Comparison of ENCODE assay signal across 28 cellular contexts in the genomic region with DNA sequence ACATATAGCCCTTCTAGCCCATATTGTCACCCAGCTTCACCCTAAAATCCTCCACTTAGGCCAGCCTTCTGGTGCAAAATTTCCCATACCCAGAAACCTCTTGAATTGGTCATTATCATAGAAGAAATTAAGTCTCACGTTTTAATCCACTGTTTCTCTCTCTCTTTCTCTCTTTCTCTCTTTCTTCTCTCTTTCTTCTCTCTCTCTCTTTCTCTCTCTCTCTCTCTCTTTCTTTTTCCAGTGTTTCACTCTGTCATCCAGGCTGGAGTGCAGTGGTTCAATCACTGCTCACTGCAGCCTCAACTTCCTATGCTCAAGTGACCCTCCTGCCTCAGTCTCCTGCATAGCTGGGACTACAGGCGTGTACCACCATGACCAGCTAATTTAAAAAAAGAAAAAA.
"Had no signal": no experiment of that assay in that cellular context is flagged by ENCODE, and none has a peak within 500 bp of the region (broad histone marks: within the 10 kb centered on the region; RNA-seq: fewer than 3 reads in every experiment).

No MANE protein-coding gene starts in this region.

- H3K27ac Mint-ChIP-seq: stimulated activated effector memory CD8-positive, alpha-beta T cell treated with anti-CD3 and anti-CD28 coated beads, Interleukin-12 subunit alpha, Interleukin-12 subunit beta, amount 100 ng/mL, for 72 hours; stimulated activated memory B cell treated with anti-CD40 and anti-IgM and Interleukin-4, amounts not matched to agents 10 μg/mL and 1 μg/mL and 100 μg/mL, for 72 hours; stimulated activated naive B cell treated with anti-CD40 and anti-IgM and Interleukin-4, amounts not matched to agents 10 μg/mL and 1 μg/mL and 100 μg/mL, for 72 hours; stimulated activated naive CD8-positive, alpha-beta T cell treated with anti-CD3 and anti-CD28 coated beads, Interleukin-15, amount 100 ng/mL, for 72 hours; stimulated activated naive CD8-positive, alpha-beta T cell treated with anti-CD3 and anti-CD28 coated beads, Interleukin-15, Interleukin-2, amounts not matched to agents 100 ng/mL and 50 ng/mL, for 24 hours; type B pancreatic cell had no signal

- H3K4me1 ChIP-seq: stomach, suprapubic skin, testis, thyroid gland, tibial artery, tibial nerve, transverse colon, upper lobe of left lung, upper lobe of right lung, uterus, vagina had no signal

- H3K36me3 Mint-ChIP-seq: stimulated activated effector memory CD8-positive, alpha-beta T cell treated with anti-CD3 and anti-CD28 coated beads, Interleukin-12 subunit alpha, Interleukin-12 subunit beta, amount 100 ng/mL, for 72 hours; stimulated activated memory B cell treated with anti-CD40 and anti-IgM and Interleukin-4, amounts not matched to agents 10 μg/mL and 1 μg/mL and 100 μg/mL, for 72 hours; stimulated activated naive B cell treated with anti-CD40 and anti-IgM and Interleukin-4, amounts not matched to agents 10 μg/mL and 1 μg/mL and 100 μg/mL, for 72 hours; type B pancreatic cell had no signal

- DNase-seq: stimulated activated CD4-positive, alpha-beta T cell treated with anti-CD3 and anti-CD28 coated beads, Interleukin-2, amount 100 ng/mL, for 48 hours; stimulated activated CD4-positive, alpha-beta T cell treated with anti-CD3 and anti-CD28 coated beads, Interleukin-4, amount 100 ng/mL, for 1 hour; stimulated activated CD4-positive, alpha-beta T cell treated with anti-CD3 and anti-CD28 coated beads, Interleukin-4, amount 100 ng/mL, for 24 hours; stimulated activated CD4-positive, alpha-beta T cell treated with anti-CD3 and anti-CD28 coated beads, Interleukin-4, amount 100 ng/mL, for 4 hours; stimulated activated CD8-positive, alpha-beta memory T cell treated with anti-CD3 and anti-CD28 coated beads, Interleukin-4, amount 100 ng/mL, for 48 hours; stimulated activated naive B cell treated with anti-CD40 and anti-IgM and Interleukin-4, amounts not matched to agents 10 μg/mL and 1 μg/mL and 100 μg/mL, for 72 hours; stimulated activated naive CD4-positive, alpha-beta T cell; stimulated activated naive CD4-positive, alpha-beta T cell treated with Interleukin-2 at 50 U/mL for 16 hours; stimulated activated naive CD8-positive, alpha-beta T cell treated with anti-CD3 and anti-CD28 coated beads, Interleukin-15, amount 100 ng/mL, for 72 hours; stimulated activated naive CD8-positive, alpha-beta T cell treated with anti-CD3 and anti-CD28 coated beads, Interleukin-15, Interleukin-2, amounts not matched to agents 100 U/mL and 50 U/mL, for 24 hours; stomach; substantia nigra; testis; thyroid gland; tibial artery; transverse colon; trophoblast cell; upper lobe of right lung; uterus had no signal

- ATAC-seq: stimulated activated effector memory CD8-positive, alpha-beta T cell treated with anti-CD3 and anti-CD28 coated beads, Interleukin-12 subunit alpha, Interleukin-12 subunit beta, amount 100 ng/mL, for 72 hours; stimulated activated memory B cell treated with anti-CD40 and anti-IgM and Interleukin-4, amounts not matched to agents 10 μg/mL and 1 μg/mL and 100 μg/mL, for 72 hours; stimulated activated naive B cell treated with anti-CD40 and anti-IgM and Interleukin-4, amounts not matched to agents 10 μg/mL and 1 μg/mL and 100 μg/mL, for 72 hours; stimulated activated naive CD8-positive, alpha-beta T cell treated with anti-CD3 and anti-CD28 coated beads, Interleukin-15, amount 100 ng/mL, for 72 hours; stimulated activated naive CD8-positive, alpha-beta T cell treated with anti-CD3 and anti-CD28 coated beads, Interleukin-15, Interleukin-2, amounts not matched to agents 100 U/mL and 50 U/mL, for 24 hours; upper lobe of right lung had no signal

- H3K9me3 Mint-ChIP-seq: stimulated activated effector memory CD8-positive, alpha-beta T cell treated with anti-CD3 and anti-CD28 coated beads, Interleukin-12 subunit alpha, Interleukin-12 subunit beta, amount 100 ng/mL, for 72 hours; stimulated activated memory B cell treated with anti-CD40 and anti-IgM and Interleukin-4, amounts not matched to agents 10 μg/mL and 1 μg/mL and 100 μg/mL, for 72 hours; stimulated activated naive CD8-positive, alpha-beta T cell treated with anti-CD3 and anti-CD28 coated beads, Interleukin-15, Interleukin-2, amounts not matched to agents 100 ng/mL and 50 ng/mL, for 24 hours; type B pancreatic cell had no signal

- H3K27me3 Mint-ChIP-seq: stimulated activated memory B cell treated with anti-CD40 and anti-IgM and Interleukin-4, amounts not matched to agents 10 μg/mL and 1 μg/mL and 100 μg/mL, for 72 hours; stimulated activated naive B cell treated with anti-CD40 and anti-IgM and Interleukin-4, amounts not matched to agents 10 μg/mL and 1 μg/mL and 100 μg/mL, for 72 hours; stimulated activated naive CD8-positive, alpha-beta T cell treated with anti-CD3 and anti-CD28 coated beads, Interleukin-15, Interleukin-2, amounts not matched to agents 100 ng/mL and 50 ng/mL, for 24 hours; type B pancreatic cell had no signal

- H3K27ac ChIP-seq: stomach, suprapubic skin, testis, thoracic aorta, thyroid gland, tibial artery, tibial nerve, transverse colon, upper lobe of left lung, upper lobe of right lung, uterus, vagina had no signal

- H3K4me3 ChIP-seq: stomach, suprapubic skin, testis, thoracic aorta, thyroid gland, tibial artery, tibial nerve, transverse colon, upper lobe of left lung, upper lobe of right lung, uterus, vagina had no signal

- H3K27me3 ChIP-seq: stomach, suprapubic skin, testis, thyroid gland, tibial artery, tibial nerve, transverse colon, upper lobe of left lung, upper lobe of right lung, uterus, vagina had no signal

- H3K4me3 Mint-ChIP-seq: stimulated activated effector memory CD8-positive, alpha-beta T cell treated with anti-CD3 and anti-CD28 coated beads, Interleukin-12 subunit alpha, Interleukin-12 subunit beta, amount 100 ng/mL, for 72 hours; stimulated activated memory B cell treated with anti-CD40 and anti-IgM and Interleukin-4, amounts not matched to agents 10 μg/mL and 1 μg/mL and 100 μg/mL, for 72 hours; stimulated activated naive B cell treated with anti-CD40 and anti-IgM and Interleukin-4, amounts not matched to agents 10 μg/mL and 1 μg/mL and 100 μg/mL, for 72 hours; stimulated activated naive CD8-positive, alpha-beta T cell treated with anti-CD3 and anti-CD28 coated beads, Interleukin-15, amount 100 ng/mL, for 72 hours; stimulated activated naive CD8-positive, alpha-beta T cell treated with anti-CD3 and anti-CD28 coated beads, Interleukin-15, Interleukin-2, amounts not matched to agents 100 ng/mL and 50 ng/mL, for 24 hours; type B pancreatic cell had no signal

- H3K9me3 ChIP-seq: stomach, suprapubic skin, testis, thoracic aorta, thyroid gland, tibial artery, tibial nerve, transverse colon, upper lobe of left lung, upper lobe of right lung, uterus, vagina had no signal

- H3K4me1 Mint-ChIP-seq: stimulated activated effector memory CD8-positive, alpha-beta T cell treated with anti-CD3 and anti-CD28 coated beads, Interleukin-12 subunit alpha, Interleukin-12 subunit beta, amount 100 ng/mL, for 72 hours; stimulated activated memory B cell treated with anti-CD40 and anti-IgM and Interleukin-4, amounts not matched to agents 10 μg/mL and 1 μg/mL and 100 μg/mL, for 72 hours; stimulated activated naive B cell treated with anti-CD40 and anti-IgM and Interleukin-4, amounts not matched to agents 10 μg/mL and 1 μg/mL and 100 μg/mL, for 72 hours; stimulated activated naive CD8-positive, alpha-beta T cell treated with anti-CD3 and anti-CD28 coated beads, Interleukin-15, amount 100 ng/mL, for 72 hours had no signal

- H3K36me3 ChIP-seq: stomach, suprapubic skin, thoracic aorta, thyroid gland, tibial artery, tibial nerve, upper lobe of left lung, upper lobe of right lung, uterus, vagina had no signal
